18 cellular contexts compared by ENCODE assay signal in genomic region chr16:11708421-11708820, GRCh38. TPM values are rescaled to one million over a fixed set of nuclear protein-coding genes. Genes with fewer than 3 reads are reported as not detected.
DNase-seq lines count a peak whose midpoint lies in the region; ATAC-seq, FAIRE-seq and TF ChIP-seq lines count a peak whose summit lies in the region.
"Had no signal": no experiment of that assay in that cellular context is flagged by ENCODE, and none has a peak within 500 bp of the region (broad histone marks: within the 10 kb centered on the region; RNA-seq: fewer than 3 reads in every experiment).

No MANE protein-coding gene starts in this region.

- no peak overlapping the region for H3K14ac ChIP-seq in mesenchymal stem cell (ENCODE audit: low read length in 2 of 2)

- TF ChIP-seq RAD21 in HepG2 (CRISPR knock-in tag; IDR thresholded peaks at IDR 0.05), result no peak

- peaks cover 20% of the 10 kb centered on the region for H3K79me2 ChIP-seq in HepG2 (ENCODE audit: insufficient read depth, low read length)

- no peak overlapping the region for H3K18ac ChIP-seq in mesenchymal stem cell (ENCODE audit: low read depth in 1 of 2, low read length in 2 of 2)

- no peaks in the 10 kb centered on the region for H3K27me3 ChIP-seq in HepG2 (ENCODE audit: control insufficient read depth in 1 of 2, insufficient read depth in 2 of 2, low read length in 2 of 2)
- no peaks in the 10 kb centered on the region for H3K27me3 ChIP-seq in right lobe of liver
- no peaks in the 10 kb centered on the region for H3K27me3 ChIP-seq in mesenchymal stem cell (ENCODE audit: control insufficient read depth in 1 of 2, insufficient read depth in 1 of 2, low read length in 2 of 2)
- H3K27me3 ChIP-seq in SJCRH30, result no peaks in the 10 kb centered on the region
- H3K27me3 ChIP-seq: breast epithelium had no signal

- peaks cover 20 to 67% of the 10 kb centered on the region in 2 experiments for H3K36me3 ChIP-seq in HepG2 (replicated peaks in 1 of 2; ENCODE audit: control insufficient read depth in 1 of 2, insufficient read depth in 2 of 2, low read length in 2 of 2)
- peaks cover 0 to 39% (median 20%) of the 10 kb centered on the region in 4 donors for H3K36me3 ChIP-seq in right lobe of liver
- peaks cover 11 to 36% of the 10 kb centered on the region in 2 experiments for H3K36me3 ChIP-seq in mesenchymal stem cell (ENCODE audit: control insufficient read depth in 1 of 2, insufficient read depth in 2 of 2, low read depth in 1 of 2, low read length in 2 of 2)
- H3K36me3 ChIP-seq in SJCRH30, result peaks cover 8% of the 10 kb centered on the region
- H3K36me3 ChIP-seq: breast epithelium had no signal

- H3K4me3 ChIP-seq in HepG2 (replicated peaks in 1 of 3; ENCODE audit: insufficient read depth in 1 of 3, low read depth in 2 of 3, low read length in 3 of 3) (no peak overlapping the region), right lobe of liver (no peak overlapping the region), mesenchymal stem cell (ENCODE audit: insufficient read depth in 1 of 2, low read depth in 1 of 2, low read length in 2 of 2) (no peak overlapping the region), SJCRH30 (no peak overlapping the region)
- H3K4me3 ChIP-seq: A549, breast epithelium, GM23338 had no signal

- H2BK12ac ChIP-seq in mesenchymal stem cell (ENCODE audit: low read length in 2 of 2), result no peak overlapping the region

- TF ChIP-seq CTCF in HepG2 (CRISPR knock-in tag; IDR thresholded peaks at IDR 0.05) (no peak), right lobe of liver (IDR thresholded peaks at IDR 0.05) (no peak), omental fat pad (IDR thresholded peaks at IDR 0.05) (no peak)

- no TSS peak for BruUV-seq in HepG2 (replicated peaks; lab: Mats Ljungman, UMichigan)

- H4K8ac ChIP-seq in mesenchymal stem cell (ENCODE audit: low read length), result no peak overlapping the region

- no peak overlapping the region for H2AFZ ChIP-seq in HepG2 (ENCODE audit: low read length)
- H2AFZ ChIP-seq in mesenchymal stem cell (ENCODE audit: low read depth, low read length), result no peak overlapping the region
- H2AFZ ChIP-seq: GM23338 had no signal

- H3K9ac ChIP-seq in HepG2 (ENCODE audit: insufficient read depth, low read depth, low read length) (no peak overlapping the region), mesenchymal stem cell (ENCODE audit: low read length) (peak overlapping the region; percentile 15)

- peaks cover 11% of the 10 kb centered on the region for H3K79me1 ChIP-seq in mesenchymal stem cell (replicated peaks; ENCODE audit: low read length, poor library complexity, severe bottlenecking)

- POLR2A ChIA-PET in HepG2 (lab: Yijun Ruan, JAX), result interaction anchor here (1.9 kb wide), 1 partner anchor 34 kb away, joined by 13 read pairs; the partner anchor contains the start of gene TXNDC11

- no peak overlapping the region for H3K4ac ChIP-seq in mesenchymal stem cell (ENCODE audit: low read depth in 1 of 2, low read length in 2 of 2)

- no peak overlapping the region for H2BK15ac ChIP-seq in mesenchymal stem cell (ENCODE audit: low read depth, poor library complexity, severe bottlenecking)

- H3K27ac ChIP-seq in HepG2 (ENCODE audit: extremely low read length, insufficient read depth, low read length) (no peak overlapping the region), right lobe of liver (no peak overlapping the region), mesenchymal stem cell (ENCODE audit: low read length, poor library complexity, severe bottlenecking) (peak overlapping the region; percentile 19), SJCRH30 (no peak overlapping the region)
- H3K27ac ChIP-seq: breast epithelium had no signal

- H4K20me1 ChIP-seq in HepG2 (ENCODE audit: insufficient read depth, low read length), result 0 out of 2 replicates have a peak, but pooled peaks cover 7% of the 10 kb centered on the region

- H3K23ac ChIP-seq in mesenchymal stem cell (ENCODE audit: low read length in 2 of 2), result no peak overlapping the region

- no peak overlapping the region for H4K91ac ChIP-seq in mesenchymal stem cell (ENCODE audit: low read length)

- TF ChIP-seq EP300 in HepG2 (IDR thresholded peaks at IDR 0.05; ENCODE audit: low read depth in 2 of 2, low read length in 2 of 2) (no peak), HepG2 (CRISPR knock-in tag; IDR thresholded peaks at IDR 0.05; ENCODE audit: borderline replicate concordance) (no peak)

- ATAC-seq in HepG2 (peak; percentile 18; the same call in 1 of the 3 replicates), right lobe of liver (no peak), omental fat pad (ENCODE audit: low FRiP score) (no peak), GM18907 (IDR thresholded peaks at IDR 0.05; ENCODE audit: unreplicated experiment) (no peak)
- ATAC-seq: A549; activated T-helper 17 cell treated with anti-CD3 and anti-CD28 coated beads, Interleukin-2, amount 50 U/mL, for 72 hours; GM23338 had no signal

- TF ChIP-seq POLR2A in HepG2 (IDR thresholded peaks at IDR 0.05; ENCODE audit: insufficient read depth in 1 of 2, low read depth in 2 of 2, low read length in 2 of 2) (no peak), right lobe of liver (IDR thresholded peaks at IDR 0.05) (no peak)

- intact Hi-C loops in HepG2 (cut with micrococcal nuclease; ENCODE audit: unreplicated experiment), result no loop called here
- intact Hi-C loops in right lobe of liver (cut with DNase I), result no loop called here

- in situ Hi-C loops in HepG2 (cut with HindIII; ENCODE audit: extremely low pct_ligation_motif_present, low pct_unique_long_range_greater_than_20kb), result no loop called here

- H3K4me1 ChIP-seq in HepG2 (ENCODE audit: insufficient read depth, low read length) (peaks cover 12% of the 10 kb centered on the region), right lobe of liver (peaks cover 0 to 5% (median 0%) of the 10 kb centered on the region in 4 donors), mesenchymal stem cell (ENCODE audit: control insufficient read depth, insufficient read depth, low read depth, low read length) (peaks cover 5% of the 10 kb centered on the region), SJCRH30 (no peaks in the 10 kb centered on the region)
- H3K4me1 ChIP-seq: breast epithelium had no signal

- H2BK120ac ChIP-seq in mesenchymal stem cell (ENCODE audit: low read depth, low read length), result no peak overlapping the region

- no peak overlapping the region for H2BK5ac ChIP-seq in mesenchymal stem cell (ENCODE audit: low read depth, low read length, poor library complexity, severe bottlenecking)

- H3K4me2 ChIP-seq in HepG2 (ENCODE audit: low read depth, low read length) (no peak overlapping the region), mesenchymal stem cell (ENCODE audit: low read length, poor library complexity, severe bottlenecking) (no peak overlapping the region)
- H3K4me2 ChIP-seq: GM23338 had no signal

- CTCF ChIA-PET in HepG2 (lab: Yijun Ruan, JAX; ENCODE audit: low intra/inter-chr PET ratio, low total read pairs), result no interaction called here

- no peak for DNase-seq in HepG2 (ENCODE audit: low spot score)
- DNase-seq in right lobe of liver, result no peak
- DNase-seq in astrocyte of the hippocampus (ENCODE audit: low read depth, low spot score), result peak; percentile 25
- DNase-seq in mesenchymal stem cell, result no peak
- DNase-seq in omental fat pad (ENCODE audit: low spot score), result no peak
- DNase-seq in SJCRH30, result no peak
- DNase-seq in SIG-M5 (lab: John Stamatoyannopoulos, UW), result no peak
- DNase-seq: activated naive CD8-positive, alpha-beta T cell treated with anti-CD3 and anti-CD28 coated beads, Interleukin-2, amount 10 ng/mL, durations not matched to agents 7 days and 5 days; cortex of kidney; DMS79; NCI-H1105 treated with DMSO at 0.1 percent for 48 hours; NCI-H524 had no signal

- peak; percentile 18 for FAIRE-seq in HepG2 (lab: Jason Lieb, UNC)
- FAIRE-seq: A549, RCC 7860 had no signal

- 100% methylated on average over 1 of the region's 1 CpG for WGBS in HepG2 (ENCODE audit: low lambda C conversion rate)
- 80% methylated on average over 1 of the region's 1 CpG for WGBS in right lobe of liver (ENCODE audit: insufficient coverage, low coverage, low lambda C conversion rate, missing lambda C conversion rate)
- 100% methylated on average over 1 of the region's 1 CpG for WGBS in mesenchymal stem cell

- H2AK5ac ChIP-seq in mesenchymal stem cell (ENCODE audit: low read length, severe bottlenecking), result no peak overlapping the region

- no peaks in the 10 kb centered on the region for H3K9me3 ChIP-seq in HepG2 (ENCODE audit: low read length)
- no peaks in the 10 kb centered on the region for H3K9me3 ChIP-seq in right lobe of liver
- no peaks in the 10 kb centered on the region for H3K9me3 ChIP-seq in mesenchymal stem cell (ENCODE audit: control insufficient read depth, low read length)
- no peaks in the 10 kb centered on the region for H3K9me3 ChIP-seq in SJCRH30 (replicated peaks)
- H3K9me3 ChIP-seq: A549, breast epithelium had no signal

RNA-seq across cellular contexts. Expression of gene TXNDC11, which starts 34.2 kb away (rescaled TPM):
- total RNA-seq in HepG2 (2016; rRNA removed; fragmentation: Illumina TruSeq; extraction: Trizol) (46.4 and 74.9 TPM in 2 replicates), right lobe of liver (10 to 100 TPM; 43.2 to 63.3 (median 54.0) TPM), omental fat pad (10 to 100 TPM; 40.2 to 53.0 (median 49.1) TPM)
- 35.1 and 37.4 TPM in 2 replicates for total RNA-seq in HepG2 (2016; cell fraction: cytosol; rRNA removed; fragmentation: Illumina TruSeq; extraction: Trizol; ENCODE audit: low read depth)
- total RNA-seq in HepG2 (2016; cell fraction: insoluble cytoplasmic fraction; rRNA removed; fragmentation: Illumina TruSeq; extraction: Trizol), result 41.1 and 74.2 TPM in 2 replicates
- total RNA-seq in HepG2 (2016; cell fraction: membrane; rRNA removed; fragmentation: Illumina TruSeq; extraction: Trizol), result 66.4 and 69.7 TPM in 2 replicates
- total RNA-seq in HepG2 (2016; cell fraction: nucleus; rRNA removed; fragmentation: Illumina TruSeq; extraction: Trizol), result 67.8 and 74.4 TPM in 2 replicates
- polyA plus RNA-seq in HepG2 (2011; rRNA removed), result 123 and 124 TPM in 2 replicates
- 124 and 127 TPM in 2 replicates for polyA plus RNA-seq in HepG2 (2011; cell fraction: cytosol; rRNA removed)
- 90.0 and 92.7 TPM in 2 replicates for polyA plus RNA-seq in HepG2 (2011; cell fraction: nucleus; rRNA removed)
- polyA plus RNA-seq in HepG2 (2012), result 52.3 and 58.7 TPM in 2 replicates
- polyA plus RNA-seq in HepG2 (2016; cell fraction: cytosol; fragmentation: Illumina TruSeq; extraction: Trizol; ENCODE audit: low read depth), result 27.8 and 29.0 TPM in 2 replicates
- polyA plus RNA-seq in HepG2 (2016; cell fraction: insoluble cytoplasmic fraction; fragmentation: Illumina TruSeq; extraction: Trizol; ENCODE audit: low read depth), result 50.3 and 56.6 TPM in 2 replicates
- polyA plus RNA-seq in HepG2 (2016; cell fraction: membrane; fragmentation: Illumina TruSeq; extraction: Trizol; ENCODE audit: low read depth), result 51.9 and 62.9 TPM in 2 replicates
- 110 TPM in 2 replicates for polyA plus RNA-seq in HepG2 (2016; cell fraction: nucleus; fragmentation: Illumina TruSeq; extraction: Trizol; ENCODE audit: insufficient read depth, low read depth)
- polyA minus RNA-seq in HepG2 (2011; rRNA and poly(A)+ RNA removed; ENCODE audit: low replicate concordance), result 53.2 and 119 TPM in 2 replicates
- 62.7 TPM in 2 replicates for polyA minus RNA-seq in HepG2 (2011; cell fraction: cytosol; rRNA and poly(A)+ RNA removed)
- 73.1 and 73.3 TPM in 2 replicates for polyA minus RNA-seq in HepG2 (2011; cell fraction: nucleus; rRNA and poly(A)+ RNA removed)
- polyA plus RNA-seq in mesenchymal stem cell (2013, experiment 1 of 2), result 31.9 TPM
- polyA plus RNA-seq in mesenchymal stem cell (2013, experiment 2 of 2), result 32.0 TPM
- total RNA-seq in SJCRH30 (2014; rRNA removed; shearing (Covaris generic)), result 18.8 and 19.4 TPM in 2 replicates

RNA-seq across cellular contexts. Expression of gene SNN, which starts 40.2 kb away (rescaled TPM):
- total RNA-seq in HepG2 (2016; rRNA removed; fragmentation: Illumina TruSeq; extraction: Trizol) (8.4 TPM in 2 replicates), right lobe of liver (1 to 10 TPM; 3.5 to 7.9 (median 5.6) TPM), omental fat pad (10 to 100 TPM; 25.9 to 52.2 (median 41.9) TPM)
- 7.1 and 8.0 TPM in 2 replicates for total RNA-seq in HepG2 (2016; cell fraction: cytosol; rRNA removed; fragmentation: Illumina TruSeq; extraction: Trizol; ENCODE audit: low read depth)
- 6.0 and 8.2 TPM in 2 replicates for total RNA-seq in HepG2 (2016; cell fraction: insoluble cytoplasmic fraction; rRNA removed; fragmentation: Illumina TruSeq; extraction: Trizol)
- total RNA-seq in HepG2 (2016; cell fraction: membrane; rRNA removed; fragmentation: Illumina TruSeq; extraction: Trizol), result 18.8 and 19.0 TPM in 2 replicates
- 4.0 and 5.8 TPM in 2 replicates for total RNA-seq in HepG2 (2016; cell fraction: nucleus; rRNA removed; fragmentation: Illumina TruSeq; extraction: Trizol)
- polyA plus RNA-seq in HepG2 (2011; rRNA removed), result 5.2 and 5.6 TPM in 2 replicates
- 4.6 and 5.0 TPM in 2 replicates for polyA plus RNA-seq in HepG2 (2011; cell fraction: cytosol; rRNA removed)
- 4.7 and 4.9 TPM in 2 replicates for polyA plus RNA-seq in HepG2 (2011; cell fraction: nucleus; rRNA removed)
- 3.0 and 3.4 TPM in 2 replicates for polyA plus RNA-seq in HepG2 (2012)
- 8.8 and 9.8 TPM in 2 replicates for polyA plus RNA-seq in HepG2 (2016; cell fraction: cytosol; fragmentation: Illumina TruSeq; extraction: Trizol; ENCODE audit: low read depth)
- 8.1 and 9.3 TPM in 2 replicates for polyA plus RNA-seq in HepG2 (2016; cell fraction: insoluble cytoplasmic fraction; fragmentation: Illumina TruSeq; extraction: Trizol; ENCODE audit: low read depth)
- polyA plus RNA-seq in HepG2 (2016; cell fraction: membrane; fragmentation: Illumina TruSeq; extraction: Trizol; ENCODE audit: low read depth), result 17.1 and 17.3 TPM in 2 replicates
- polyA plus RNA-seq in HepG2 (2016; cell fraction: nucleus; fragmentation: Illumina TruSeq; extraction: Trizol; ENCODE audit: insufficient read depth, low read depth), result 7.7 and 8.0 TPM in 2 replicates
- 2.2 and 3.6 TPM in 2 replicates for polyA minus RNA-seq in HepG2 (2011; rRNA and poly(A)+ RNA removed; ENCODE audit: low replicate concordance)
- polyA minus RNA-seq in HepG2 (2011; cell fraction: cytosol; rRNA and poly(A)+ RNA removed), result 1.6 and 1.9 TPM in 2 replicates
- polyA minus RNA-seq in HepG2 (2011; cell fraction: nucleus; rRNA and poly(A)+ RNA removed), result 4.4 and 4.9 TPM in 2 replicates
- 10.0 TPM for polyA plus RNA-seq in mesenchymal stem cell (2013, experiment 1 of 2)
- 10.1 TPM for polyA plus RNA-seq in mesenchymal stem cell (2013, experiment 2 of 2)
- 11.7 and 12.0 TPM in 2 replicates for total RNA-seq in SJCRH30 (2014; rRNA removed; shearing (Covaris generic))
